ENCODE assay signal across 27 cellular contexts in the genomic region with DNA sequence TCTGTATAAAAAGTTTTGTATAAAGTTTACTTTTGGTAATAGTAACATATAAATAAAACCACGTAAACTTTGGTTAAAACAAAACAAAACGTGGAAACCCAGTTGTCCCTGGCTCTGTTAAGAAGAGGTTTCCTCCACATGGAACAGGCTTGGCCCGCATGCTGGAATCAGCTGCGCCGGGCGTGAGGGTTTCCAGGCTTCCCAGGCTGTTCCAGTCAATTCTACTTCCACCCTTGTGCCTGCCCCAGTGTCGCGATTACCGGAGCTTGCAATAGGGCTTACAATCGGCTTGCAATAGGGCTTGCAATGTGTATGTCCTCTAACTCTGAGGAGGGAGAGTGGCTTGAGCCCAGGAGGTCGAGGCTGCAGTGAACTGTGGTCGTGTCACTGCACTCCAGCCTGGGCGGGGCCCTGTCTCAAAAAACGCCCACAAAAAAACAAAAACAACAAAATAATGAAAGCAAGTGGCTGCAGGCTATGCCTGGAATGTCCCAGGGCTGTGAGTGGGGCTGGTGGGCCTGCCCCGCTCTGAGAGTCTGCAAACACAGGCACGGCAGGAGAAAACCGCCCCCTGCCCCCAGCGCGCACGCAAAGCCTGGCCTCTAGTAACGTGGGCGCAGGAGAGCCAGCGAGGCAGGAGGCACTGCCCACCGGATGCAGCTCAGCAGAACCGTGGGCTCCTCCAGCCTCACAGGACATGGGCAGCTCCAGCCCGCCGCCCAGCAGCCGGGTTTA. TPM values are rescaled to one million over a fixed set of nuclear protein-coding genes. Genes with fewer than 3 reads are reported as not detected.
DNase-seq lines count a peak whose midpoint lies in the region; ATAC-seq and TF ChIP-seq lines count a peak whose summit lies in the region.
"Had no signal": no experiment of that assay in that cellular context is flagged by ENCODE, and none has a peak within 500 bp of the region (broad histone marks: within the 10 kb centered on the region; RNA-seq: fewer than 3 reads in every experiment).

No MANE protein-coding gene starts in this region.

- H3K4me1 Mint-ChIP-seq in Caco-2 (ENCODE audit: low read depth, unreplicated experiment), result no peaks in the 10 kb centered on the region
- H3K4me1 Mint-ChIP-seq: activated CD4-positive, alpha-beta memory T cell treated with anti-CD3 and anti-CD28 coated beads, Interleukin-2, amount 10 ng/mL, durations not matched to agents 7 days and 5 days; activated naive CD4-positive, alpha-beta T cell treated with anti-CD3 and anti-CD28 coated beads, Interleukin-2, amount 10 ng/mL, durations not matched to agents 7 days and 5 days; stimulated activated naive CD8-positive, alpha-beta T cell treated with anti-CD3 and anti-CD28 coated beads, Interleukin-15, amount 100 ng/mL, for 72 hours had no signal

- H3K4me1 ChIP-seq in BLaER1 (peaks cover 78% of the 10 kb centered on the region), mesodermal cell (ENCODE audit: control insufficient read depth, insufficient read depth, low read length, poor library complexity, severe bottlenecking) (peaks cover 12% of the 10 kb centered on the region), Caco-2 (no peaks in the 10 kb centered on the region)
- H3K4me1 ChIP-seq: parathyroid adenoma, vagina had no signal

- no peaks in the 10 kb centered on the region for H3K27me3 Mint-ChIP-seq in Caco-2 (ENCODE audit: insufficient read depth, unreplicated experiment)
- H3K27me3 Mint-ChIP-seq: activated CD4-positive, alpha-beta memory T cell treated with anti-CD3 and anti-CD28 coated beads, Interleukin-2, amount 10 ng/mL, durations not matched to agents 7 days and 5 days; activated naive CD4-positive, alpha-beta T cell treated with anti-CD3 and anti-CD28 coated beads, Interleukin-2, amount 10 ng/mL, durations not matched to agents 7 days and 5 days; CD4-positive, alpha-beta T cell; stimulated activated naive CD8-positive, alpha-beta T cell treated with anti-CD3 and anti-CD28 coated beads, Interleukin-15, amount 100 ng/mL, for 72 hours had no signal

- no peaks in the 10 kb centered on the region for H3K9me3 Mint-ChIP-seq in Caco-2 (ENCODE audit: unreplicated experiment)
- H3K9me3 Mint-ChIP-seq: activated CD4-positive, alpha-beta memory T cell treated with anti-CD3 and anti-CD28 coated beads, Interleukin-2, amount 10 ng/mL, durations not matched to agents 7 days and 5 days; activated naive CD4-positive, alpha-beta T cell treated with anti-CD3 and anti-CD28 coated beads, Interleukin-2, amount 10 ng/mL, durations not matched to agents 7 days and 5 days; CD4-positive, alpha-beta T cell; neural crest cell; stimulated activated naive CD8-positive, alpha-beta T cell treated with anti-CD3 and anti-CD28 coated beads, Interleukin-15, amount 100 ng/mL, for 72 hours had no signal

- peak overlapping the region; percentile 57 for H3K4me3 ChIP-seq in BLaER1
- H3K4me3 ChIP-seq in SK-N-MC, result no peak overlapping the region
- H3K4me3 ChIP-seq in mesodermal cell (ENCODE audit: extremely low read depth, insufficient read depth, low read length, poor library complexity, severe bottlenecking), result no peak overlapping the region
- H3K4me3 ChIP-seq in Caco-2 (ENCODE audit: low read depth, low read length), result no peak overlapping the region
- H3K4me3 ChIP-seq: vagina had no signal

- no peaks in the 10 kb centered on the region for H3K9me3 ChIP-seq in BLaER1
- no peaks in the 10 kb centered on the region for H3K9me3 ChIP-seq in SK-N-MC (ENCODE audit: low read depth, low read length)
- H3K9me3 ChIP-seq in mesodermal cell (ENCODE audit: control insufficient read depth, low read length), result no peaks in the 10 kb centered on the region
- H3K9me3 ChIP-seq in Caco-2, result no peaks in the 10 kb centered on the region
- H3K9me3 ChIP-seq: vagina had no signal

- H4K20me1 ChIP-seq in BLaER1, result no peaks in the 10 kb centered on the region; the same call in 1 of the 2 replicates

- H3K27ac Mint-ChIP-seq in Caco-2 (ENCODE audit: unreplicated experiment), result no peak overlapping the region
- H3K27ac Mint-ChIP-seq: activated CD4-positive, alpha-beta memory T cell treated with anti-CD3 and anti-CD28 coated beads, Interleukin-2, amount 10 ng/mL, durations not matched to agents 7 days and 5 days; activated naive CD4-positive, alpha-beta T cell treated with anti-CD3 and anti-CD28 coated beads, Interleukin-2, amount 10 ng/mL, durations not matched to agents 7 days and 5 days; CD4-positive, alpha-beta T cell; stimulated activated naive CD8-positive, alpha-beta T cell treated with anti-CD3 and anti-CD28 coated beads, Interleukin-15, amount 100 ng/mL, for 72 hours had no signal

- H3K9ac ChIP-seq in BLaER1, result peak overlapping the region; percentile 53; the same call in 1 of the 2 replicates
- H3K9ac ChIP-seq in SK-N-MC (ENCODE audit: insufficient read length), result no peak overlapping the region
- H3K9ac ChIP-seq: parathyroid adenoma had no signal

- H3K27me3 ChIP-seq in BLaER1, result peaks cover 20% of the 10 kb centered on the region; the same call in 1 of the 2 replicates
- H3K27me3 ChIP-seq in Caco-2 (replicated peaks; ENCODE audit: control insufficient read depth, insufficient read depth, low read length), result no peaks in the 10 kb centered on the region
- H3K27me3 ChIP-seq: vagina had no signal

- no peak overlapping the region for H3K4me3 Mint-ChIP-seq in Caco-2 (ENCODE audit: unreplicated experiment)
- H3K4me3 Mint-ChIP-seq: activated CD4-positive, alpha-beta memory T cell treated with anti-CD3 and anti-CD28 coated beads, Interleukin-2, amount 10 ng/mL, durations not matched to agents 7 days and 5 days; activated naive CD4-positive, alpha-beta T cell treated with anti-CD3 and anti-CD28 coated beads, Interleukin-2, amount 10 ng/mL, durations not matched to agents 7 days and 5 days; CD4-positive, alpha-beta T cell; neural crest cell; stimulated activated naive CD8-positive, alpha-beta T cell treated with anti-CD3 and anti-CD28 coated beads, Interleukin-15, amount 100 ng/mL, for 72 hours had no signal

- intact Hi-C loops in Caco-2 (cut with micrococcal nuclease; ENCODE audit: unreplicated experiment), result no loop called here

- WGBS in mesodermal cell (ENCODE audit: insufficient coverage in 2 of 2), 2 experiments, result 85 to 86% methylated on average over 20 to 21 of the region's 28 CpGs

- CTCF ChIA-PET in Caco-2 (lab: Charles Lee), result no interaction called here

- H3K36me3 ChIP-seq in BLaER1 (0 out of 2 replicates have a peak, but pooled peaks cover 10% of the 10 kb centered on the region), SK-N-MC (ENCODE audit: insufficient read depth, low read length) (no peaks in the 10 kb centered on the region), mesodermal cell (ENCODE audit: control insufficient read depth, insufficient read depth, low read length) (peaks cover 20% of the 10 kb centered on the region), Caco-2 (ENCODE audit: control insufficient read depth, insufficient read depth, low read length) (peaks cover 2% of the 10 kb centered on the region; the same call in 1 of the 2 replicates)

- H3K27ac ChIP-seq in BLaER1, result peak overlapping the region; percentile 74
- peak overlapping the region; percentile 64 for H3K27ac ChIP-seq in SK-N-MC
- H3K27ac ChIP-seq in mesodermal cell (ENCODE audit: low read depth, low read length, severe bottlenecking), result peak overlapping the region; percentile 45
- H3K27ac ChIP-seq: parathyroid adenoma, vagina had no signal

- no TSS peak for BruUV-seq in Caco-2 (replicated peaks; lab: Mats Ljungman, UMichigan)

- TF ChIP-seq CTCF in Caco-2 (IDR thresholded peaks at IDR 0.05; ENCODE audit: insufficient read depth in 1 of 2, low read depth in 1 of 2, low read length in 1 of 2, severe bottlenecking in 1 of 2, unreplicated experiment in 1 of 2), result no peak

- H3K4me2 ChIP-seq in BLaER1, result peak overlapping the region; percentile 95

- POLR2A ChIA-PET in Caco-2 (lab: Charles Lee), result no interaction called here

- DNase-seq in SK-N-MC (ENCODE audit: low read depth, low spot score) (no peak), DMS53 (lab: John Stamatoyannopoulos, UW) (no peak), Caco-2 (no peak)
- no peak for DNase-seq in stimulated activated naive CD4-positive, alpha-beta T cell (lab: John Stamatoyannopoulos, UW)
- DNase-seq: activated CD4-positive, alpha-beta memory T cell treated with anti-CD3 and anti-CD28 coated beads, Interleukin-2, amount 10 ng/mL, durations not matched to agents 7 days and 5 days; activated CD8-positive, alpha-beta memory T cell treated with anti-CD3 and anti-CD28 coated beads, Interleukin-2, amount 50 U/mL, for 4 hours; activated naive CD4-positive, alpha-beta T cell treated with anti-CD3 and anti-CD28 coated beads, Interleukin-2, amount 10 ng/mL, durations not matched to agents 7 days and 5 days; CD4-positive, alpha-beta T cell; effector memory CD4-positive, alpha-beta T cell; IMR-90; NCI-H1048; small intestine; stimulated activated naive CD8-positive, alpha-beta T cell treated with anti-CD3 and anti-CD28 coated beads, Interleukin-15, amount 100 ng/mL, for 72 hours; T-helper 2 cell had no signal

- H3K36me3 Mint-ChIP-seq in Caco-2 (ENCODE audit: insufficient read depth, unreplicated experiment), result peaks cover 38% of the 10 kb centered on the region
- H3K36me3 Mint-ChIP-seq: activated naive CD4-positive, alpha-beta T cell treated with anti-CD3 and anti-CD28 coated beads, Interleukin-2, amount 10 ng/mL, durations not matched to agents 7 days and 5 days had no signal

- ATAC-seq in GM21737 (IDR thresholded peaks at IDR 0.05; ENCODE audit: unreplicated experiment), result peak; percentile 4
- ATAC-seq in activated CD4-positive, CD25-positive, alpha-beta regulatory T cell treated with anti-CD3 and anti-CD28 coated beads, Interleukin-2, amount 50 U/mL, for 24 hours, result no peak
- ATAC-seq: left lobe of liver, Right ventricle myocardium inferior, SK-N-SH treated with all-trans-retinoic acid at 6 μM for 48 hours had no signal

RNA-seq across cellular contexts. Expression of a gene that starts 16.3 kb away (rescaled TPM):
- polyA plus RNA-seq in mesodermal cell (2013, experiment 1 of 2), result not detected
- not detected for polyA plus RNA-seq in mesodermal cell (2013, experiment 2 of 2)
- 24.0 and 25.1 TPM in 2 replicates for total RNA-seq in Caco-2 (2022)
- total RNA-seq: A172; activated CD4-positive, alpha-beta memory T cell treated with anti-CD3 and anti-CD28 coated beads, Interleukin-2, amount 10 ng/mL, durations not matched to agents 7 days and 5 days; CD4-positive, alpha-beta T cell; epithelial cell of proximal tubule; glomerular endothelial cell; IMR-90; neural crest cell; Right ventricle myocardium inferior had no signal
- polyA plus RNA-seq: IMR-90 had no signal

RNA-seq across cellular contexts. Expression of a gene that starts 24.0 kb away (rescaled TPM):
- 9.7 TPM for polyA plus RNA-seq in mesodermal cell (2013, experiment 1 of 2)
- polyA plus RNA-seq in mesodermal cell (2013, experiment 2 of 2), result 9.4 TPM
- total RNA-seq in Caco-2 (2022), result 24.8 and 25.6 TPM in 2 replicates

RNA-seq across cellular contexts. Expression of a gene that starts 44.8 kb away (rescaled TPM):
- polyA plus RNA-seq in mesodermal cell (2013, experiment 1 of 2), result 2.2 TPM
- 1.7 TPM for polyA plus RNA-seq in mesodermal cell (2013, experiment 2 of 2)
- 65.6 and 77.6 TPM in 2 replicates for total RNA-seq in Caco-2 (2022)

RNA-seq across cellular contexts. Expression of a gene that starts 45.0 kb away (rescaled TPM):
- 0.96 TPM for polyA plus RNA-seq in mesodermal cell (2013, experiment 1 of 2)
- polyA plus RNA-seq in mesodermal cell (2013, experiment 2 of 2), result 0.86 TPM
- 1.8 and 3.0 TPM in 2 replicates for total RNA-seq in Caco-2 (2022)
- total RNA-seq: neural crest cell had no signal
